ENCODE assay signal across 1 cellular context in the genomic region with DNA sequence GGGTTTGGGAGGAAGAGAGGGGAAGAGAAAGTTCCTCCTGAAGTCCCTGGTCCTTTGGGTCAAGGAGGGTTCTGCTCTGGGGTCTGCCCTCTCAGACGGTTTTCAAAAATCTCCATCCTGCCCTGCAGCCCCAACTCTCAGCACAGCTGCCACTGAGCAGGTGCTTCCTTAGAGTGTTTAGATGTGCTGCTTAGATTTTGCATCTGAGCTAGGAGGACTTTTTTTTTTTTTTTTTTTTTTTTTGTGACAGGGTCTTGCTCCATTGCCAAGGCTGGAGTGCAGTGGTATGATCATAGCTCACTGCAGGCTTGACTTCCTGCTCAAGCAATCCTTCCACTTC.
TF ChIP-seq lines count a peak whose summit lies in the region.

No MANE protein-coding gene starts in this region.

TF ChIP-seq in H1, 55 proteins besides CTCF, POLR2A, EP300 and RAD21 (continued from another document):
- TF ChIP-seq, protein P1, sequence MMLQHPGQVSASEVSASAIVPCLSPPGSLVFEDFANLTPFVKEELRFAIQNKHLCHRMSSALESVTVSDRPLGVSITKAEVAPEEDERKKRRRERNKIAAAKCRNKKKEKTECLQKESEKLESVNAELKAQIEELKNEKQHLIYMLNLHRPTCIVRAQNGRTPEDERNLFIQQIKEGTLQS (IDR thresholded peaks at IDR 0.05; ENCODE audit: insufficient read depth, low read depth, low read length), result no peak
- TF ChIP-seq TAF1 (IDR thresholded peaks at IDR 0.05; ENCODE audit: low read depth, low read length), result no peak
- TF ChIP-seq HDAC6 (IDR thresholded peaks at IDR 0.05; ENCODE audit: low read depth, low read length), result no peak
- TF ChIP-seq POLR2AphosphoS5 (IDR thresholded peaks at IDR 0.05; ENCODE audit: low read depth, low read length), result no peak
- no peak for TF ChIP-seq CREB1 (IDR thresholded peaks at IDR 0.05)
- no peak for TF ChIP-seq SP4 (IDR thresholded peaks at IDR 0.05; ENCODE audit: low read length)
- no peak for TF ChIP-seq SUZ12 (IDR thresholded peaks at IDR 0.05; ENCODE audit: low read length)
- TF ChIP-seq MAFK (IDR thresholded peaks at IDR 0.05; ENCODE audit: low read depth, low read length), result no peak
- no peak for TF ChIP-seq GTF2F1 (IDR thresholded peaks at IDR 0.05; ENCODE audit: borderline replicate concordance, low read depth, low read length)
- TF ChIP-seq BCL11A (IDR thresholded peaks at IDR 0.05; ENCODE audit: low read depth in 2 of 2, low read length in 2 of 2), result no peak
